20 cellular contexts compared by ENCODE assay signal in the genomic region with DNA sequence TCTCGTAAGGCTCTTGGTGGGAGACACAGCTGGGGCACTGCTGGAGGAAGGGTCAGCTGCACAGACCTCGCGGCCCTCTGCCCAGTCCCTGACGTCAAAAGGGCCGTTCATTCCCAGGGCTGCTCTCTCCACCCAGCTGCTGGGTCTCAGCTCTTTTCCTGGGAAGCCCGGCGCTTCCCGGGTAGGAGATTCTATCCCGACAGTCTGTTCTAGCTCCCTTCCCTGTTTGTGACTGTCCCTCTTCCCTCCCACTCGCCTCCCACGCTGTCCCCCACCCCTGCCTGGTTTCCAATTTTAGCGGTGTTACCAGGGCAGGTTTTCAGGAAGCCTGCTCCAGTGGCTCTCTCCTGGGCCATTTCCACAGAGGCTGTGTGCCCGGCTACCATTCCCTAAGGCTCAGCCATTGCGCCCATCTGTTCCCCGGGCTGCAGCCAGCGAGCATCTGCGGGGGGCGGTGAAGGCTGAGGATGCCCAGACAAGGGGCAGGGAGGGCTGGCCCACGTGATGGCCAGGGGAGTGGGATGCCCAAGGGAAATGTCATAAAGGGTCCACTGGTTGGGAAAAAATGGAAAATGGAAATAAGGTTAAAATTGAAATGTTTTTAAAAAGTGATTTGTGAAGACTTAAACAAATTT.
DNase-seq lines count a peak whose midpoint lies in the region; ATAC-seq, FAIRE-seq and TF ChIP-seq lines count a peak whose summit lies in the region.
"Had no signal": no experiment of that assay in that cellular context is flagged by ENCODE, and none has a peak within 500 bp of the region (broad histone marks: within the 10 kb centered on the region; RNA-seq: fewer than 3 reads in every experiment).

No MANE protein-coding gene starts in this region.

- in situ Hi-C loops in ACHN (cut with HindIII; ENCODE audit: low pct_ligation_motif_present, low pct_unique_long_range_greater_than_20kb, low sequenced_read_pairs) = no loop called here

- TF ChIP-seq CTCF in esophagus muscularis mucosa (IDR thresholded peaks at IDR 0.05) (no peak), kidney (IDR thresholded peaks at IDR 0.05; ENCODE audit: borderline replicate concordance, extremely low read depth, insufficient read depth) (no peak), thoracic aorta (IDR thresholded peaks at IDR 0.05) (no peak)

- H3K36me3 ChIP-seq in esophagus muscularis mucosa (no peaks in the 10 kb centered on the region), kidney (ENCODE audit: control insufficient read depth in 1 of 2, insufficient read depth in 2 of 2, low read length in 2 of 2) (no peaks in the 10 kb centered on the region), thoracic aorta (no peaks in the 10 kb centered on the region)
- H3K36me3 ChIP-seq: left lung, upper lobe of left lung, WERI-Rb-1 had no signal

- no peak for TF ChIP-seq EP300 in esophagus muscularis mucosa (IDR thresholded peaks at IDR 0.05)

- H3K9ac ChIP-seq in kidney (ENCODE audit: low read length in 2 of 2) = no peak overlapping the region

- no peaks in the 10 kb centered on the region for H3K27me3 ChIP-seq in esophagus muscularis mucosa
- no peaks in the 10 kb centered on the region for H3K27me3 ChIP-seq in thoracic aorta (replicated peaks; ENCODE audit: insufficient read depth)
- H3K27me3 ChIP-seq: left lung, upper lobe of left lung had no signal

- TF ChIP-seq POLR2A in esophagus muscularis mucosa (IDR thresholded peaks at IDR 0.05; ENCODE audit: low read depth) = no peak

- peak; percentile 74 for DNase-seq in NCI-H82 (lab: John Stamatoyannopoulos, UW)
- no peak for DNase-seq in esophagus muscularis mucosa (ENCODE audit: extremely low spot score)
- DNase-seq in kidney = peak; percentile 84
- DNase-seq in thoracic aorta (ENCODE audit: low spot score) = no peak
- DNase-seq in activated effector memory CD4-positive, alpha-beta T cell treated with anti-CD3 and anti-CD28 coated beads, Interleukin-2, amount 50 U/mL, for 16 hours = no peak
- no peak for DNase-seq in GM19238 (ENCODE audit: insufficient read length, low spot score)
- no peak for DNase-seq in ACHN
- DNase-seq: amniotic stem cell; dermis blood vessel endothelial cell; DND-41; left lung; MM.1S; NCI-H2029 treated with DMSO at 0.1 percent for 48 hours; NCI-H748 treated with DMSO at 0.1 percent for 48 hours; stimulated activated CD4-positive, alpha-beta T cell treated with anti-CD3 and anti-CD28 coated beads, Interleukin-12 subunit alpha, Interleukin-12 subunit beta, amount 100 ng/mL, for 4 hours; WERI-Rb-1 had no signal

- H3K9me3 ChIP-seq in esophagus muscularis mucosa (no peaks in the 10 kb centered on the region), kidney (ENCODE audit: control insufficient read depth in 1 of 2, low read length in 2 of 2) (no peaks in the 10 kb centered on the region), thoracic aorta (no peaks in the 10 kb centered on the region)
- H3K9me3 ChIP-seq: left lung, upper lobe of left lung had no signal

- no peak overlapping the region for H3K4me3 ChIP-seq in esophagus muscularis mucosa
- H3K4me3 ChIP-seq in kidney (ENCODE audit: low read length in 2 of 2) = no peak overlapping the region
- H3K4me3 ChIP-seq in thoracic aorta = no peak overlapping the region
- H3K4me3 ChIP-seq: left lung, upper lobe of left lung had no signal

- peak overlapping the region; percentile 72 to 86 (median 78) for H3K27ac ChIP-seq in esophagus muscularis mucosa (replicated peaks in 1 of 4)
- peak overlapping the region; percentile 17 to 64 for H3K27ac ChIP-seq in kidney (ENCODE audit: low read depth in 2 of 2, low read length in 2 of 2)
- peak overlapping the region; percentile 49 to 51 for H3K27ac ChIP-seq in thoracic aorta
- H3K27ac ChIP-seq: left lung, WERI-Rb-1 had no signal

- no peak for FAIRE-seq in kidney (lab: Jason Lieb, UNC)
- FAIRE-seq: RCC 7860 had no signal

- 74% methylated on average over 17 of the region's 19 CpGs for WGBS in esophagus muscularis mucosa

- intact Hi-C loops in esophagus muscularis mucosa (cut with DNase I) = no loop called here
- intact Hi-C loops in kidney (cut with DNase I) = no loop called here

- H3K4me1 ChIP-seq in esophagus muscularis mucosa (peaks cover 69 to 100% (median 78%) of the 10 kb centered on the region in 4 donors), kidney (ENCODE audit: control insufficient read depth in 1 of 2, insufficient read depth in 1 of 2, low read depth in 1 of 2, low read length in 2 of 2) (no peaks in the 10 kb centered on the region), thoracic aorta (ENCODE audit: control insufficient read depth in 1 of 2, low read depth in 2 of 2) (peaks cover 9 to 79% of the 10 kb centered on the region in 2 donors)
- H3K4me1 ChIP-seq: left lung, upper lobe of left lung had no signal

- ATAC-seq in thoracic aorta (ENCODE audit: insufficient number of reproducible peaks, low FRiP score, low read depth) (no peak), HG02798 (IDR thresholded peaks at IDR 0.05; ENCODE audit: poor library complexity, unreplicated experiment) (no peak)
- ATAC-seq: left lung; stimulated activated memory B cell treated with anti-CD40 and anti-IgM and Interleukin-4, amounts not matched to agents 10 μg/mL and 1 μg/mL and 100 μg/mL, for 72 hours had no signal

Comparison
In these comparisons a context has a peak if more than half of its experiments do, and no peak if none do; other contexts are left out.
1. DNase-seq: peak in NCI-H82 (single experiment) and kidney (single experiment); none in esophagus muscularis mucosa (single experiment), thoracic aorta (single experiment), activated effector memory CD4-positive, alpha-beta T cell treated with anti-CD3 and anti-CD28 coated beads, Interleukin-2, amount 50 U/mL, for 16 hours (single experiment), GM19238 (single experiment) and ACHN (single experiment).
2. Peak in every context shown above with its lines, with median percentiles within 50 percentile points of each other: H3K27ac ChIP-seq.